In the genomic region with DNA sequence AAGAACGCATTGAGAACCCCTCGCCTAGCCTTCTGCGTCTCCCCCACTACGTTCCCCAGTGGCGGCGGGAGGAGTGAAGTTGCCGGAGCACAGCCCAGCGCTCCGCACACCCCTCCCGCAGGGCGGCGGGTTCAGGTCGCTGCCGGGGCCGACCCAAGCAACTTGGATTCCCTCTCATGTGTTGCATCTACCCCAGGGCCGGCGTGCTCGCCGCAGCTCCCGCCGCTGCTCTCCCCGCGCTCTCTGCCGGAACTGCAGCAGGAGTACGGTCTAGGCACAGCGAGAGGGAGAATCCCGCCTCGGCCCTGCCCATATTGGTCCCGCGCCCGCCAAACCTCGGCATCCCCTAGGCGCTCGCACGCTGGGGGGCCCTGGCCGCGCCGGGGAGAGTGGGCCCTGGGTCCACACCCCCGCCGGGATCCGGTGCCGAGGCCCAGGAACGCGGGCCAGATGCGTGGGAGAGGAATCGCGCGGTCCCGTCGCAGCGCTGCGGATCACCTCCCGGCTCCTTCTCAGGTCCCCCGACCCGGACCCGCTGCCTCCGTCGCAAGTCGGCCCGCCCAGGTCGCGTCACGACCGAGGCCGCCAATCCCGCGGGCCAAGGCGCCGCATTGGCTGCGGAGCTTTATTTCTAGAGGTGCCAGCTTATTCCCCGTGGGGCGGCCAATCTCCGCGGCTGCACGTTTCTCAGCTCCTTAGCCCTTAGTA, we compare ENCODE assay signal across 8 cellular contexts. TPM values are rescaled to one million over a fixed set of nuclear protein-coding genes. Genes with fewer than 3 reads are reported as not detected.
A peak's percentile ranks its signal among the peaks of the same experiment; 100 is the strongest.
DNase-seq lines count a peak whose midpoint lies in the region; ATAC-seq and TF ChIP-seq lines count a peak whose summit lies in the region.

No MANE protein-coding gene starts in this region.

- H3K9me3 Mint-ChIP-seq in activated naive CD4-positive, alpha-beta T cell treated with anti-CD3 and anti-CD28 coated beads, Interleukin-2, amount 50 U/mL, for 72 hours, result no peaks in the 10 kb centered on the region

- H3K4me3 ChIP-seq in SJSA1 (peak overlapping the region; percentile 72), ovary (peak overlapping the region; percentile 88), thyroid gland (replicated peaks in 1 of 3) (peak overlapping the region; percentile 78 to 90 (median 78))

- H3K4me1 ChIP-seq in SJSA1 (replicated peaks), result peaks cover 30% of the 10 kb centered on the region
- H3K4me1 ChIP-seq in ovary (ENCODE audit: insufficient read depth), result peaks cover 4% of the 10 kb centered on the region
- peaks cover 18 to 28% of the 10 kb centered on the region in 2 donors for H3K4me1 ChIP-seq in thyroid gland

- intact Hi-C loops in head of caudate nucleus (cut with DNase I) (loop anchor here (2.0 kb wide), 1 partner anchor 67 kb away; a partner anchor contains a TSS), ovary (cut with DNase I) (loop anchor here in 1 of 4 donors (5.0 to 10.0 kb wide), 2 partner anchors 68 to 275 kb away; a partner anchor contains a TSS), thyroid gland (cut with DNase I) (no loop called here)

- H3K27ac Mint-ChIP-seq in activated naive CD4-positive, alpha-beta T cell treated with anti-CD3 and anti-CD28 coated beads, Interleukin-2, amount 50 U/mL, for 72 hours, result peak overlapping the region; percentile 95 to 99

- no peak for TF ChIP-seq EP300 in ovary (IDR thresholded peaks at IDR 0.05)

- WGBS in ovary, 3 donors, result 0 to 1% (median 0%) methylated on average over 68 to 75 of the region's 75 CpGs
- 0 to 1% methylated on average over 26 to 45 of the region's 75 CpGs for WGBS in thyroid gland, 2 donors

- H3K36me3 ChIP-seq in SJSA1, result peaks cover 25% of the 10 kb centered on the region
- no peaks in the 10 kb centered on the region for H3K36me3 ChIP-seq in ovary
- H3K36me3 ChIP-seq in thyroid gland, result no peaks in the 10 kb centered on the region

- TF ChIP-seq POLR2A in ovary (IDR thresholded peaks at IDR 0.05) (peak; percentile 75), thyroid gland (IDR thresholded peaks at IDR 0.05) (peak; percentile 90 to 99)

- H3K36me3 Mint-ChIP-seq in activated naive CD4-positive, alpha-beta T cell treated with anti-CD3 and anti-CD28 coated beads, Interleukin-2, amount 50 U/mL, for 72 hours, result peaks cover 25 to 32% of the 10 kb centered on the region in 2 donors

- H3K27ac ChIP-seq in SJSA1 (peak overlapping the region; percentile 55), ovary (peak overlapping the region; percentile 65 to 92), thyroid gland (peak overlapping the region; percentile 94 to 99 (median 97))

- TF ChIP-seq CTCF in ovary (IDR thresholded peaks at IDR 0.05), result no peak
- no peak for TF ChIP-seq CTCF in thyroid gland (IDR thresholded peaks at IDR 0.05)

- no peaks in the 10 kb centered on the region for H3K9me3 ChIP-seq in SJSA1 (replicated peaks)
- no peaks in the 10 kb centered on the region for H3K9me3 ChIP-seq in ovary
- H3K9me3 ChIP-seq in thyroid gland, result no peaks in the 10 kb centered on the region

- ATAC-seq in GM21825 (IDR thresholded peaks at IDR 0.05; ENCODE audit: unreplicated experiment), result peak; percentile 30
- ATAC-seq in activated naive CD4-positive, alpha-beta T cell treated with anti-CD3 and anti-CD28 coated beads, Interleukin-2, amount 50 U/mL, for 72 hours, result peak; percentile 55

- H3K27me3 ChIP-seq in SJSA1 (replicated peaks) (no peaks in the 10 kb centered on the region), ovary (no peaks in the 10 kb centered on the region), thyroid gland (no peaks in the 10 kb centered on the region)

- DNase-seq in EH (ENCODE audit: low read depth) (peak; percentile 80), Kasumi-1 (lab: John Stamatoyannopoulos, UW) (peak; percentile 29 to 48), SJSA1 (ENCODE audit: low read depth in 1 of 2, low spot score in 2 of 2) (peak; percentile 71 to 73), head of caudate nucleus (peak; percentile 70 to 95 (median 88)), ovary (peak; percentile 74 to 82 (median 79)), thyroid gland (peak; percentile 88 to 90)
- peak; percentile 83 to 85 for DNase-seq in activated naive CD4-positive, alpha-beta T cell treated with anti-CD3 and anti-CD28 coated beads, Interleukin-2, amount 50 U/mL, for 72 hours (ENCODE audit: low spot score in 2 of 2)

RNA-seq across cellular contexts. Expression of a gene that starts 0.6 kb away (rescaled TPM):
- total RNA-seq in SJSA1 (2014; rRNA removed; shearing (Covaris generic)), result 69.9 and 104 TPM in 2 replicates
- 10 to 100 TPM; 41.4 to 85.5 TPM for total RNA-seq in activated naive CD4-positive, alpha-beta T cell treated with anti-CD3 and anti-CD28 coated beads, Interleukin-2, amount 50 U/mL, for 72 hours
- 10 to 100 TPM; 23.4 to 57.8 (median 26.7) TPM for total RNA-seq in ovary
- polyA plus RNA-seq in ovary, result 10 to 100 TPM; 32.7 to 40.2 TPM
- 100 to 1,000 TPM; 122 to 142 (median 133) TPM for total RNA-seq in thyroid gland

Comparison
In these comparisons a context has a peak if more than half of its experiments do, and no peak if none do; other contexts are left out.
1. Peak in every context shown above with its lines: DNase-seq, ATAC-seq, H3K4me3 ChIP-seq and H3K27ac ChIP-seq.
2. DNase-seq: peak in every context shown above with its lines; median percentile 89 in thyroid gland; 88 in head of caudate nucleus; 84 in activated naive CD4-positive, alpha-beta T cell treated with anti-CD3 and anti-CD28 coated beads, Interleukin-2, amount 50 U/mL, for 72 hours; 80 in EH; 79 in ovary; 72 in SJSA1; 38 in Kasumi-1.